In the genomic region with DNA sequence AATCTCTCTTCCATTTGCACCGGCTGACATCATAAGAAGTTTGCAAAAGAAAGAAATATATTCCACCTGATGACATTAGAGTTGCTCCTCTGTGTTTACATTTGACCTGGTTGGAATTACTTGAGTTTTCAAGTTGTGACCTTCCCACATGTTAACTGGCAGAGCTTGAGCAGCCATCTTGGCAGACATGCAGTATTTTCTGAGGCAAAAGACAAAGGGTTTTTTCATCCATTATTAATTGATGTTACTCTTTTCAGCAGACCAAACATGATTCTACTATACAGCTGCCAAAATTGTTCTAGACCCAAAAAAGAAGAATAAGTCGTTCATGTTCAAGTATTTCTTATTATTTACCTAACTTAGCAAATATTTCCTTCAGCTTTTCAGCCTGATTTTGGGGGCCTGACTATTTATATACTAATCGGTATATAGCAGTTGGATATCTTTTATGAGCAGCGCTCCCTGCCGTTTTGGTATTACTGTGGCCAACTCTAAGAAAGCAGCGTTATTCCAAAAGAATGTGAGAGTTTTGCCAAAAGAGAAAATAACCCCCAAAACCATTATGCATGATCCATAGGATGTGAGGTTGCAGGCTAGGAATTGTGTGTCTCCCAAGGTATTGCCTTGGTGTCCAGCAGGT, we compare ENCODE assay signal across 12 cellular contexts.
"Had no signal": no experiment of that assay in that cellular context is flagged by ENCODE, and none has a peak within 500 bp of the region (broad histone marks: within the 10 kb centered on the region; RNA-seq: fewer than 3 reads in every experiment).

No MANE protein-coding gene starts in this region.

- ATAC-seq: left colon; stimulated activated naive CD8-positive, alpha-beta T cell treated with anti-CD3 and anti-CD28 coated beads, Interleukin-15, Interleukin-2, amounts not matched to agents 100 U/mL and 50 U/mL, for 24 hours had no signal

- H3K4me1 Mint-ChIP-seq: activated naive CD4-positive, alpha-beta T cell treated with anti-CD3 and anti-CD28 coated beads, Interleukin-2, amount 10 ng/mL, durations not matched to agents 7 days and 5 days had no signal

- H3K27me3 Mint-ChIP-seq: activated naive CD4-positive, alpha-beta T cell treated with anti-CD3 and anti-CD28 coated beads, Interleukin-2, amount 10 ng/mL, durations not matched to agents 7 days and 5 days had no signal

- DNase-seq: activated CD4-positive, alpha-beta T cell treated with anti-CD3 and anti-CD28 coated beads, Interleukin-2, amount 50 U/mL, for 1 hour; activated naive CD4-positive, alpha-beta T cell treated with anti-CD3 and anti-CD28 coated beads, Interleukin-2, amount 10 ng/mL, durations not matched to agents 7 days and 5 days; effector CD4-positive, alpha-beta T cell; left colon; nephron progenitor cell; stimulated activated CD4-positive, alpha-beta T cell treated with anti-CD3 and anti-CD28 coated beads, Interleukin-4, amount 100 ng/mL, for 1 hour; stimulated activated CD8-positive, alpha-beta memory T cell treated with anti-CD3 and anti-CD28 coated beads, Interleukin-4, amount 100 ng/mL, for 48 hours; stimulated activated naive CD8-positive, alpha-beta T cell treated with anti-CD3 and anti-CD28 coated beads, Interleukin-15, Interleukin-2, amounts not matched to agents 100 U/mL and 50 U/mL, for 24 hours; testis; upper lobe of right lung had no signal

- H3K27ac Mint-ChIP-seq: activated naive CD4-positive, alpha-beta T cell treated with anti-CD3 and anti-CD28 coated beads, Interleukin-2, amount 10 ng/mL, durations not matched to agents 7 days and 5 days; activated T-helper 2 cell treated with anti-CD3 and anti-CD28 coated beads, Interferon-gamma antibody, Interleukin-2, Interleukin-4, amounts not matched to agents 10 μg/mL and 5 μg/mL and 100 μg/mL, durations not matched to agents 14 hours and 24 hours and 36 hours had no signal

- H3K9me3 Mint-ChIP-seq: activated naive CD4-positive, alpha-beta T cell treated with anti-CD3 and anti-CD28 coated beads, Interleukin-2, amount 10 ng/mL, durations not matched to agents 7 days and 5 days; activated T-helper 2 cell treated with anti-CD3 and anti-CD28 coated beads, Interferon-gamma antibody, Interleukin-2, Interleukin-4, amounts not matched to agents 10 μg/mL and 5 μg/mL and 100 μg/mL, durations not matched to agents 14 hours and 24 hours and 36 hours; brain; nephron progenitor cell had no signal

- H3K4me3 Mint-ChIP-seq: activated naive CD4-positive, alpha-beta T cell treated with anti-CD3 and anti-CD28 coated beads, Interleukin-2, amount 10 ng/mL, durations not matched to agents 7 days and 5 days; nephron progenitor cell had no signal
